ENCODE assay signal across 22 cellular contexts in the genomic region with DNA sequence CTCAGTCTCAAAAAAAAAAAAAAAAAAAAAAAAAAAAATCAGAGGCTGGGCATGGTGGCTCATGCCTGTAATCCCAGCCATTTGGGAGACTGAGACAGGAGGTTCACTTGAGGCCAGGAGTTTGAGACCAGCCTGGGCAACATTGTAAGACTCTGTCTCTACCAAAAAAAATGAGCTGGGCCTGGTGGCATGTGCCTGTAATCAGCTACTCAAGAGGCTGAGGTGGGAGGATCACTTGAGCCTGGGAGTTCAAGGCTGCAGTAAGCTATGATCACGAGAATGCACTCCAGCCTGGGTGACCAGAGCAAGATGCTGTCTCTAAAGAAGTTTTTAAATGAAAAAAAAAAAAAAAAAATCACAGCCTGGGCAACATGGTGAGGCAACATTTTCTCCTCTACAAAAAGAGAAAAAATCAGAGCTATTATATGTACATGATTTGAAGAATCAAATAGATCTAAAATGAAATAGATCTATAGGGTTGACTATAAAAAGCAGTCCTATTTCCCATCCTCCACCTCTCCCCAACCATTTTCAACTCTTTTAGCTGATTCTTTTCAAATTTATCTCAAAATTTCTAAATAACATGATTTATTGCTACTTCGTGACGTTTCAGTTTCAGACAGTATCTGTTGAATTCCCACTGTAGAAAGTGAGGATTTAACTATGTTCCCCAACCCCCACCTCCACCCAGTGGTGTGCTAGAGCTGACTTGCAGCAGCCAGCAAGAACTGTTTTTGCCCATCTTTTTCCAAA. TPM values are rescaled to one million over a fixed set of nuclear protein-coding genes. Genes with fewer than 3 reads are reported as not detected.
DNase-seq lines count a peak whose midpoint lies in the region; ATAC-seq, FAIRE-seq and TF ChIP-seq lines count a peak whose summit lies in the region.
"Had no signal": no experiment of that assay in that cellular context is flagged by ENCODE, and none has a peak within 500 bp of the region (broad histone marks: within the 10 kb centered on the region; RNA-seq: fewer than 3 reads in every experiment).

No MANE protein-coding gene starts in this region.

- H3K4me3 ChIP-seq in kidney (ENCODE audit: low read length in 2 of 2) (no peak overlapping the region), aorta (ENCODE audit: low read length in 2 of 2) (no peak overlapping the region)

- peaks cover 2% of the 10 kb centered on the region for H3K9me3 Mint-ChIP-seq in activated naive CD4-positive, alpha-beta T cell treated with anti-CD3 and anti-CD28 coated beads for 36 hours
- H3K9me3 Mint-ChIP-seq in WTC11 = no peaks in the 10 kb centered on the region
- H3K9me3 Mint-ChIP-seq: CD8-positive, alpha-beta T cell; H9 had no signal

- no peaks in the 10 kb centered on the region for H3K36me3 ChIP-seq in kidney (ENCODE audit: control insufficient read depth in 1 of 2, insufficient read depth in 2 of 2, low read length in 2 of 2)
- H3K36me3 ChIP-seq in aorta (ENCODE audit: control insufficient read depth in 1 of 2, insufficient read depth in 2 of 2, low read length in 1 of 2) = no peaks in the 10 kb centered on the region

- H3K4me1 ChIP-seq in kidney (ENCODE audit: control insufficient read depth in 1 of 2, insufficient read depth in 1 of 2, low read depth in 1 of 2, low read length in 2 of 2) = peaks cover 15 to 17% of the 10 kb centered on the region in 2 donors
- H3K4me1 ChIP-seq in aorta (ENCODE audit: control insufficient read depth in 1 of 2, insufficient read depth in 2 of 2, low read length in 2 of 2) = no peaks in the 10 kb centered on the region

- H3K4me1 Mint-ChIP-seq in activated naive CD4-positive, alpha-beta T cell treated with anti-CD3 and anti-CD28 coated beads for 36 hours (ENCODE audit: low read depth) = peaks cover 55% of the 10 kb centered on the region
- peaks cover 21% of the 10 kb centered on the region for H3K4me1 Mint-ChIP-seq in WTC11

- no peak for ATAC-seq in WTC11
- no peak for ATAC-seq in aorta (ENCODE audit: low FRiP score)
- ATAC-seq in Right ventricle myocardium inferior = no peak
- ATAC-seq: CD8-positive, alpha-beta T cell had no signal

- no peak for TF ChIP-seq CTCF in WTC11 (IDR thresholded peaks at IDR 0.05)
- no peak for TF ChIP-seq CTCF in kidney (IDR thresholded peaks at IDR 0.05; ENCODE audit: borderline replicate concordance, extremely low read depth, insufficient read depth)
- no peak for TF ChIP-seq CTCF in GM10266 (IDR thresholded peaks at IDR 0.05; ENCODE audit: control insufficient read depth, insufficient read depth, low read depth, missing control alignments)

- H3K27ac ChIP-seq in kidney (ENCODE audit: low read depth in 2 of 2, low read length in 2 of 2) = no peak overlapping the region
- no peak overlapping the region for H3K27ac ChIP-seq in aorta (ENCODE audit: low read depth in 1 of 2, low read length in 2 of 2)
- H3K27ac ChIP-seq: HL-60 had no signal

- intact Hi-C loops in activated naive CD4-positive, alpha-beta T cell treated with anti-CD3 and anti-CD28 coated beads for 36 hours (cut with micrococcal nuclease) = no loop called here
- intact Hi-C loops in kidney (cut with DNase I) = no loop called here
- intact Hi-C loops in aorta (cut with DNase I) = loop anchor here in 1 of 2 donors (5.0 kb wide), 1 partner anchor 48 kb away; the partner anchor contains the start of gene PMF1
- intact Hi-C loops in Right ventricle myocardium inferior (cut with DNase I) = loop anchor here (5.0 kb wide), 1 partner anchor 48 kb away; the partner anchor contains the start of gene PMF1

- H3K4me3 Mint-ChIP-seq in activated naive CD4-positive, alpha-beta T cell treated with anti-CD3 and anti-CD28 coated beads for 36 hours = no peak overlapping the region
- H3K4me3 Mint-ChIP-seq in WTC11 = no peak overlapping the region
- H3K4me3 Mint-ChIP-seq: B cell; CD8-positive, alpha-beta T cell; H9 had no signal

- no peak for FAIRE-seq in kidney (lab: Jason Lieb, UNC)
- FAIRE-seq: D721Med, G401.6, GM12892 had no signal

- peak overlapping the region; percentile 38 for H3K27ac Mint-ChIP-seq in activated naive CD4-positive, alpha-beta T cell treated with anti-CD3 and anti-CD28 coated beads for 36 hours
- peak overlapping the region; percentile 7; the same call in 1 of the 2 replicates for H3K27ac Mint-ChIP-seq in WTC11
- H3K27ac Mint-ChIP-seq: B cell; CD8-positive, alpha-beta T cell had no signal

- no peaks in the 10 kb centered on the region for H3K27me3 Mint-ChIP-seq in activated naive CD4-positive, alpha-beta T cell treated with anti-CD3 and anti-CD28 coated beads for 36 hours (ENCODE audit: low read depth)
- no peaks in the 10 kb centered on the region for H3K27me3 Mint-ChIP-seq in WTC11 (ENCODE audit: low read depth)

- peaks cover 17% of the 10 kb centered on the region for H3K36me3 Mint-ChIP-seq in activated naive CD4-positive, alpha-beta T cell treated with anti-CD3 and anti-CD28 coated beads for 36 hours (ENCODE audit: low read depth)
- 0 out of 2 replicates have a peak, but pooled peaks cover 4% of the 10 kb centered on the region for H3K36me3 Mint-ChIP-seq in WTC11

- H3K9ac ChIP-seq in kidney (ENCODE audit: low read length in 2 of 2) = no peak overlapping the region

- H3K9me3 ChIP-seq in kidney (ENCODE audit: control insufficient read depth in 1 of 2, low read length in 2 of 2) = no peaks in the 10 kb centered on the region
- H3K9me3 ChIP-seq in aorta (ENCODE audit: control insufficient read depth, low read length) = no peaks in the 10 kb centered on the region

- POLR2A ChIA-PET in WTC11 (lab: Charles Lee) = interaction anchor here (1.0 kb wide), 1 partner anchor 49 kb away, joined by 3 read pairs; the partner anchor contains the start of gene PMF1

- H3K27me3 ChIP-seq in aorta (ENCODE audit: control insufficient read depth in 1 of 2, insufficient read depth in 2 of 2, low read length in 1 of 2) = no peaks in the 10 kb centered on the region

- CTCF ChIA-PET in activated naive CD4-positive, alpha-beta T cell treated with anti-CD3 and anti-CD28 coated beads for 36 hours (lab: Charles Lee) = interaction anchor here (0.7 to 2.4 kb wide), 9 partner anchors 10 to 1425 kb away, joined by 3 to 14 read pairs (median 3); no protein-coding TSS in a partner anchor
- CTCF ChIA-PET in WTC11 (lab: Charles Lee) = interaction anchor here (0.5 to 4.1 kb wide), 11 partner anchors 9 to 361 kb away, joined by 3 to 18 read pairs (median 3); no protein-coding TSS in a partner anchor

- DNase-seq in activated naive CD4-positive, alpha-beta T cell treated with anti-CD3 and anti-CD28 coated beads for 36 hours = no peak
- DNase-seq in activated naive CD4-positive, alpha-beta T cell treated with Interleukin-2 at 50 U/mL for 16 hours = no peak
- DNase-seq in WTC11 (ENCODE audit: low spot score) (no peak), kidney (peak; percentile 15), aorta (peak; percentile 22 to 23), NCI-H2107 treated with DMSO at 0.1 percent for 48 hours (lab: John Stamatoyannopoulos, UW; ENCODE audit: unreplicated experiment) (no peak), Right ventricle myocardium inferior (ENCODE audit: missing footprints) (no peak), GM10266 (ENCODE audit: extremely low spot score) (no peak)
- DNase-seq: ACHN; C1 segment of cervical spinal cord; CD8-positive, alpha-beta T cell; COR-L47; DMS153; DMS79 treated with DMSO at 0.1 percent for 48 hours; EL; GOT3; H9 had no signal

- 89% methylated on average over 3 of the region's 3 CpGs for WGBS in aorta, 2 donors

RNA-seq across cellular contexts. Expression of gene SEMA4A, which starts 10.5 kb away (rescaled TPM):
- 10 to 100 TPM; 17.4 to 17.5 TPM for total RNA-seq in activated naive CD4-positive, alpha-beta T cell treated with anti-CD3 and anti-CD28 coated beads for 36 hours
- total RNA-seq in WTC11 (2021) = 6.9 to 12.4 TPM (median 8.7 TPM) in 3 replicates
- total RNA-seq in kidney = 45.9 TPM
- polyA plus RNA-seq in kidney (ENCODE audit: insufficient read depth, low read depth, low replicate concordance) = 16.4 TPM
- 10 to 100 TPM in 1 of 2 donors, 1 to 10 TPM in 1; 8.9 to 20.0 TPM for total RNA-seq in aorta
- 1 to 10 TPM; 3.0 to 4.7 TPM for polyA plus RNA-seq in aorta
- 2.2 TPM for total RNA-seq in Right ventricle myocardium inferior

RNA-seq across cellular contexts. Expression of gene SLC25A44, which starts 30.0 kb away (rescaled TPM):
- 10 to 100 TPM; 69.1 to 73.5 TPM for total RNA-seq in activated naive CD4-positive, alpha-beta T cell treated with anti-CD3 and anti-CD28 coated beads for 36 hours
- 17.9 to 29.1 TPM (median 19.7 TPM) in 3 replicates for total RNA-seq in WTC11 (2021)
- 28.1 TPM for total RNA-seq in kidney
- polyA plus RNA-seq in kidney (ENCODE audit: insufficient read depth, low read depth, low replicate concordance) = 29.0 TPM
- 10 to 100 TPM; 15.7 to 18.6 TPM for total RNA-seq in aorta
- polyA plus RNA-seq in aorta = 10 to 100 TPM in 1 of 2 donors, 1 to 10 TPM in 1; 8.6 to 10.2 TPM
- total RNA-seq in Right ventricle myocardium inferior = 16.3 TPM

RNA-seq across cellular contexts. Expression of gene PMF1, which starts 48.9 kb away (rescaled TPM):
- 100 to 1,000 TPM; 135 TPM for total RNA-seq in activated naive CD4-positive, alpha-beta T cell treated with anti-CD3 and anti-CD28 coated beads for 36 hours
- total RNA-seq in WTC11 (2021) (112 to 129 TPM (median 115 TPM) in 3 replicates), kidney (65.6 TPM), aorta (10 to 100 TPM; 31.4 to 38.5 TPM), Right ventricle myocardium inferior (68.6 TPM)
- polyA plus RNA-seq in kidney (ENCODE audit: insufficient read depth, low read depth, low replicate concordance) (110 TPM), aorta (10 to 100 TPM; 29.6 to 65.0 TPM)

RNA-seq across cellular contexts. Expression of gene LMNA, which starts 49.4 kb away (rescaled TPM):
- total RNA-seq in activated naive CD4-positive, alpha-beta T cell treated with anti-CD3 and anti-CD28 coated beads for 36 hours = 10 to 100 TPM; 62.1 to 62.6 TPM
- total RNA-seq in WTC11 (2021) (40.7 to 68.8 TPM (median 46.2 TPM) in 3 replicates), kidney (384 TPM), aorta (1,000 to 10,000 TPM in 1 of 2 donors, 100 to 1,000 TPM in 1; 497 to 1,067 TPM), Right ventricle myocardium inferior (288 TPM)
- polyA plus RNA-seq in kidney (ENCODE audit: insufficient read depth, low read depth, low replicate concordance) (145 TPM), aorta (100 to 1,000 TPM in 1 of 2 donors, 10 to 100 TPM in 1; 94.3 to 378 TPM)

Comparison
In these comparisons a context has a peak if more than half of its experiments do, and no peak if none do; other contexts are left out.
1. DNase-seq: peak in kidney (single experiment) and aorta (2 of 2); none in activated naive CD4-positive, alpha-beta T cell treated with anti-CD3 and anti-CD28 coated beads for 36 hours (single experiment), activated naive CD4-positive, alpha-beta T cell treated with Interleukin-2 at 50 U/mL for 16 hours (single experiment), WTC11 (single experiment), NCI-H2107 treated with DMSO at 0.1 percent for 48 hours (single experiment), Right ventricle myocardium inferior (single experiment) and GM10266 (single experiment).